In the genomic region with DNA sequence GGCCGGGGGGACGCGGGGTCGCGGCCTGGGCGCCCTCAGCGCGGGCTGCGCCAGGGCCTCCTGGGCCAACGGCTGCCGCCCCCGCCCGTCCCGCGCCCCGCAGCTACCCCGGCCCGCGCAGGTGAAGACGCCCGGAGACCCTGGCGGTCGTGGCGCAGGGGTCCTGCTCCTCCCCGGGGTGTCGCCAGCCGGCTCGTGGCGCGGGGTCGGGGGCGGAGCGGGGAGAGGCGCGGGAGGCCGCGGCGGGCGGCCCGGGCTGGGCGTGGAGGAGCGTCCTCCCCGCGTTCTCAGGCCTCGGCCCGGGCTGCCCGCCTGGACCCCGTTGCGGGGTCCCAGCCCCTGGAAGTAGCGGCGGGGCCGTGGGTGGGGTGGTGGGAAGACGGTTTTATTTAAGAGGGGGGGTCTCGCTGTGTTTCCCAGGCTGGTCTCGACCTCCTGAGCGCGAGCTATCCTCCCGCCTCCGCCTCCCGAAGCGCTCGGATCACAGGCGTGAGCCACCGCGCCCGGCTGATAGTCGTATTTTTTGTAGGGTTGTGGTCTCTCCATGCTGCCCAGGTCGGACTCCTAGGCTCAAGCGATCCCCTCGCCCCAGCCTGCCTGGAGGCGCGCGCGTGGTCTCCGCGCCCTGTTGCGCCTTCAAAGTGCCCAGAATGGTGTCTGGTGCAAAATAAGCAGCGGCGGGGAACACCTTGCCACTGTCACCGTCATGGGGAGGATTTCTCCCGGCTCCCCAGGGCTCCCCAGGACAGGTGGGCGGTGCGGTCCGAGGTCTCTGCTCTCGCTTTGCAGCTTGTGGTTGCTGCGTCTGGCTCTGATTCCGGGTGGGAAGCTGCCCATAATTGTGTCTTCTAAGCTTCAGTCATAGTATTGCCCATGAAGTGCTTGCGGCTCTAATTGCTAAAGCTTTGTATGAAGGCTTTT, we compare ENCODE assay signal across 1 cellular context.
TF ChIP-seq lines count a peak whose summit lies in the region.

No MANE protein-coding gene starts in this region.

TF ChIP-seq in HepG2, 621 proteins besides CTCF, POLR2A, EP300 and RAD21 (continued from another document and continues in another):
- TF ChIP-seq, protein P1, sequence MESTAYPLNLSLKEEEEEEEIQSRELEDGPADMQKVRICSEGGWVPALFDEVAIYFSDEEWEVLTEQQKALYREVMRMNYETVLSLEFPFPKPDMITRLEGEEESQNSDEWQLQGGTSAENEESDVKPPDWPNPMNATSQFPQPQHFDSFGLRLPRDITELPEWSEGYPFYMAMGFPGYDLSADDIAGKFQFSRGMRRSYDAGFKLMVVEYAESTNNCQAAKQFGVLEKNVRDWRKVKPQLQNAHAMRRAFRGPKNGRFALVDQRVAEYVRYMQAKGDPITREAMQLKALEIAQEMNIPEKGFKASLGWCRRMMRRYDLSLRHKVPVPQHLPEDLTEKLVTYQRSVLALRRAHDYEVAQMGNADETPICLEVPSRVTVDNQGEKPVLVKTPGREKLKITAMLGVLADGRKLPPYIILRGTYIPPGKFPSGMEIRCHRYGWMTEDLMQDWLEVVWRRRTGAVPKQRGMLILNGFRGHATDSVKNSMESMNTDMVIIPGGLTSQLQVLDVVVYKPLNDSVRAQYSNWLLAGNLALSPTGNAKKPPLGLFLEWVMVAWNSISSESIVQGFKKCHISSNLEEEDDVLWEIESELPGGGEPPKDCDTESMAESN (CRISPR knock-in tag; conservative IDR thresholded peaks at IDR 0.05): no peak
- TF ChIP-seq SIN3A (IDR thresholded peaks at IDR 0.05; ENCODE audit: borderline replicate concordance, low read depth, low read length) (no peak), ZC3H13 (CRISPR knock-in tag; IDR thresholded peaks at IDR 0.05) (no peak), FOXC1 (CRISPR knock-in tag; IDR thresholded peaks at IDR 0.05; ENCODE audit: borderline replicate concordance) (peak; percentile 48; the same call in 1 of the 2 replicates), DMAP1 (CRISPR knock-in tag; IDR thresholded peaks at IDR 0.05) (no peak), ZNF256 (CRISPR knock-in tag; conservative IDR thresholded peaks at IDR 0.05) (no peak), ONECUT2 (CRISPR knock-in tag; IDR thresholded peaks at IDR 0.05) (no peak), ZNF484 (CRISPR knock-in tag; IDR thresholded peaks at IDR 0.05; ENCODE audit: borderline replicate concordance, low read depth) (no peak), ZNF496 (CRISPR knock-in tag; IDR thresholded peaks at IDR 0.05; ENCODE audit: insufficient replicate concordance) (no peak), ZNF879 (CRISPR knock-in tag; IDR thresholded peaks at IDR 0.05) (no peak), TCF7 (IDR thresholded peaks at IDR 0.05; ENCODE audit: low read depth) (no peak), ZKSCAN8 (CRISPR knock-in tag; IDR thresholded peaks at IDR 0.05; ENCODE audit: borderline replicate concordance) (no peak), HIVEP1 (CRISPR knock-in tag; IDR thresholded peaks at IDR 0.05) (no peak), ZNF451 (CRISPR knock-in tag; IDR thresholded peaks at IDR 0.05) (no peak), ZSCAN25 (CRISPR knock-in tag; IDR thresholded peaks at IDR 0.05) (no peak), ZNF205 (CRISPR knock-in tag; IDR thresholded peaks at IDR 0.05) (no peak), SAP130 (CRISPR knock-in tag; IDR thresholded peaks at IDR 0.05; ENCODE audit: low read depth) (peak; percentile 47), NR1H2 (CRISPR knock-in tag; IDR thresholded peaks at IDR 0.05; ENCODE audit: borderline replicate concordance, low read depth) (no peak), SMYD3 (CRISPR knock-in tag; IDR thresholded peaks at IDR 0.05) (no peak), RORA (CRISPR knock-in tag; IDR thresholded peaks at IDR 0.05) (no peak), TAF1 (CRISPR knock-in tag; IDR thresholded peaks at IDR 0.05) (peak; percentile 0; the same call in 1 of the 2 replicates), SPEN (CRISPR knock-in tag; IDR thresholded peaks at IDR 0.05; ENCODE audit: low read depth) (no peak), PAWR (CRISPR knock-in tag; IDR thresholded peaks at IDR 0.05; ENCODE audit: borderline replicate concordance) (no peak)
- TF ChIP-seq, protein P2, sequence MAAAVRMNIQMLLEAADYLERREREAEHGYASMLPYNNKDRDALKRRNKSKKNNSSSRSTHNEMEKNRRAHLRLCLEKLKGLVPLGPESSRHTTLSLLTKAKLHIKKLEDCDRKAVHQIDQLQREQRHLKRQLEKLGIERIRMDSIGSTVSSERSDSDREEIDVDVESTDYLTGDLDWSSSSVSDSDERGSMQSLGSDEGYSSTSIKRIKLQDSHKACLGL (CRISPR knock-in tag; IDR thresholded peaks at IDR 0.05): no peak
- TF ChIP-seq, protein P3, sequence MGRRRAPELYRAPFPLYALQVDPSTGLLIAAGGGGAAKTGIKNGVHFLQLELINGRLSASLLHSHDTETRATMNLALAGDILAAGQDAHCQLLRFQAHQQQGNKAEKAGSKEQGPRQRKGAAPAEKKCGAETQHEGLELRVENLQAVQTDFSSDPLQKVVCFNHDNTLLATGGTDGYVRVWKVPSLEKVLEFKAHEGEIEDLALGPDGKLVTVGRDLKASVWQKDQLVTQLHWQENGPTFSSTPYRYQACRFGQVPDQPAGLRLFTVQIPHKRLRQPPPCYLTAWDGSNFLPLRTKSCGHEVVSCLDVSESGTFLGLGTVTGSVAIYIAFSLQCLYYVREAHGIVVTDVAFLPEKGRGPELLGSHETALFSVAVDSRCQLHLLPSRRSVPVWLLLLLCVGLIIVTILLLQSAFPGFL (CRISPR knock-in tag; IDR thresholded peaks at IDR 0.05): no peak
- TF ChIP-seq, protein P4, sequence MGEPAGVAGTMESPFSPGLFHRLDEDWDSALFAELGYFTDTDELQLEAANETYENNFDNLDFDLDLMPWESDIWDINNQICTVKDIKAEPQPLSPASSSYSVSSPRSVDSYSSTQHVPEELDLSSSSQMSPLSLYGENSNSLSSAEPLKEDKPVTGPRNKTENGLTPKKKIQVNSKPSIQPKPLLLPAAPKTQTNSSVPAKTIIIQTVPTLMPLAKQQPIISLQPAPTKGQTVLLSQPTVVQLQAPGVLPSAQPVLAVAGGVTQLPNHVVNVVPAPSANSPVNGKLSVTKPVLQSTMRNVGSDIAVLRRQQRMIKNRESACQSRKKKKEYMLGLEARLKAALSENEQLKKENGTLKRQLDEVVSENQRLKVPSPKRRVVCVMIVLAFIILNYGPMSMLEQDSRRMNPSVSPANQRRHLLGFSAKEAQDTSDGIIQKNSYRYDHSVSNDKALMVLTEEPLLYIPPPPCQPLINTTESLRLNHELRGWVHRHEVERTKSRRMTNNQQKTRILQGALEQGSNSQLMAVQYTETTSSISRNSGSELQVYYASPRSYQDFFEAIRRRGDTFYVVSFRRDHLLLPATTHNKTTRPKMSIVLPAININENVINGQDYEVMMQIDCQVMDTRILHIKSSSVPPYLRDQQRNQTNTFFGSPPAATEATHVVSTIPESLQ (CRISPR knock-in tag; conservative IDR thresholded peaks at IDR 0.05): no peak
- TF ChIP-seq, protein P5, sequence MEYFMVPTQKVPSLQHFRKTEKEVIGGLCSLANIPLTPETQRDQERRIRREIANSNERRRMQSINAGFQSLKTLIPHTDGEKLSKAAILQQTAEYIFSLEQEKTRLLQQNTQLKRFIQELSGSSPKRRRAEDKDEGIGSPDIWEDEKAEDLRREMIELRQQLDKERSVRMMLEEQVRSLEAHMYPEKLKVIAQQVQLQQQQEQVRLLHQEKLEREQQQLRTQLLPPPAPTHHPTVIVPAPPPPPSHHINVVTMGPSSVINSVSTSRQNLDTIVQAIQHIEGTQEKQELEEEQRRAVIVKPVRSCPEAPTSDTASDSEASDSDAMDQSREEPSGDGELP (IDR thresholded peaks at IDR 0.05; ENCODE audit: borderline replicate concordance, low read depth): no peak
- TF ChIP-seq, protein P6, sequence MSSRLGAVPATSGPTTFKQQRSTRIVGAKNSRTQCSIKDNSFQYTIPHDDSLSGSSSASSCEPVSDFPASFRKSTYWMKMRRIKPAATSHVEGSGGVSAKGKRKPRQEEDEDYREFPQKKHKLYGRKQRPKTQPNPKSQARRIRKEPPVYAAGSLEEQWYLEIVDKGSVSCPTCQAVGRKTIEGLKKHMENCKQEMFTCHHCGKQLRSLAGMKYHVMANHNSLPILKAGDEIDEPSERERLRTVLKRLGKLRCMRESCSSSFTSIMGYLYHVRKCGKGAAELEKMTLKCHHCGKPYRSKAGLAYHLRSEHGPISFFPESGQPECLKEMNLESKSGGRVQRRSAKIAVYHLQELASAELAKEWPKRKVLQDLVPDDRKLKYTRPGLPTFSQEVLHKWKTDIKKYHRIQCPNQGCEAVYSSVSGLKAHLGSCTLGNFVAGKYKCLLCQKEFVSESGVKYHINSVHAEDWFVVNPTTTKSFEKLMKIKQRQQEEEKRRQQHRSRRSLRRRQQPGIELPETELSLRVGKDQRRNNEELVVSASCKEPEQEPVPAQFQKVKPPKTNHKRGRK (CRISPR knock-in tag; IDR thresholded peaks at IDR 0.05): no peak
- TF ChIP-seq, protein P7, sequence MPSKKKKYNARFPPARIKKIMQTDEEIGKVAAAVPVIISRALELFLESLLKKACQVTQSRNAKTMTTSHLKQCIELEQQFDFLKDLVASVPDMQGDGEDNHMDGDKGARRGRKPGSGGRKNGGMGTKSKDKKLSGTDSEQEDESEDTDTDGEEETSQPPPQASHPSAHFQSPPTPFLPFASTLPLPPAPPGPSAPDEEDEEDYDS (CRISPR knock-in tag; IDR thresholded peaks at IDR 0.05): no peak
- TF ChIP-seq, protein P8, sequence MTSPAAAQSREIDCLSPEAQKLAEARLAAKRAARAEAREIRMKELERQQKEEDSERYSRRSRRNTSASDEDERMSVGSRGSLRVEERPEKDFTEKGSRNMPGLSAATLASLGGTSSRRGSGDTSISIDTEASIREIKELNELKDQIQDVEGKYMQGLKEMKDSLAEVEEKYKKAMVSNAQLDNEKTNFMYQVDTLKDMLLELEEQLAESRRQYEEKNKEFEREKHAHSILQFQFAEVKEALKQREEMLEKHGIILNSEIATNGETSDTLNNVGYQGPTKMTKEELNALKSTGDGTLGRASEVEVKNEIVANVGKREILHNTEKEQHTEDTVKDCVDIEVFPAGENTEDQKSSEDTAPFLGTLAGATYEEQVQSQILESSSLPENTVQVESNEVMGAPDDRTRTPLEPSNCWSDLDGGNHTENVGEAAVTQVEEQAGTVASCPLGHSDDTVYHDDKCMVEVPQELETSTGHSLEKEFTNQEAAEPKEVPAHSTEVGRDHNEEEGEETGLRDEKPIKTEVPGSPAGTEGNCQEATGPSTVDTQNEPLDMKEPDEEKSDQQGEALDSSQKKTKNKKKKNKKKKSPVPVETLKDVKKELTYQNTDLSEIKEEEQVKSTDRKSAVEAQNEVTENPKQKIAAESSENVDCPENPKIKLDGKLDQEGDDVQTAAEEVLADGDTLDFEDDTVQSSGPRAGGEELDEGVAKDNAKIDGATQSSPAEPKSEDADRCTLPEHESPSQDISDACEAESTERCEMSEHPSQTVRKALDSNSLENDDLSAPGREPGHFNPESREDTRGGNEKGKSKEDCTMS (CRISPR knock-in tag; conservative IDR thresholded peaks at IDR 0.05): no peak
- TF ChIP-seq, protein P9, sequence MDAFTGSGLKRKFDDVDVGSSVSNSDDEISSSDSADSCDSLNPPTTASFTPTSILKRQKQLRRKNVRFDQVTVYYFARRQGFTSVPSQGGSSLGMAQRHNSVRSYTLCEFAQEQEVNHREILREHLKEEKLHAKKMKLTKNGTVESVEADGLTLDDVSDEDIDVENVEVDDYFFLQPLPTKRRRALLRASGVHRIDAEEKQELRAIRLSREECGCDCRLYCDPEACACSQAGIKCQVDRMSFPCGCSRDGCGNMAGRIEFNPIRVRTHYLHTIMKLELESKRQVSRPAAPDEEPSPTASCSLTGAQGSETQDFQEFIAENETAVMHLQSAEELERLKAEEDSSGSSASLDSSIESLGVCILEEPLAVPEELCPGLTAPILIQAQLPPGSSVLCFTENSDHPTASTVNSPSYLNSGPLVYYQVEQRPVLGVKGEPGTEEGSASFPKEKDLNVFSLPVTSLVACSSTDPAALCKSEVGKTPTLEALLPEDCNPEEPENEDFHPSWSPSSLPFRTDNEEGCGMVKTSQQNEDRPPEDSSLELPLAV (CRISPR knock-in tag; conservative IDR thresholded peaks at IDR 0.05; ENCODE audit: low read depth): no peak
- TF ChIP-seq, protein P10, sequence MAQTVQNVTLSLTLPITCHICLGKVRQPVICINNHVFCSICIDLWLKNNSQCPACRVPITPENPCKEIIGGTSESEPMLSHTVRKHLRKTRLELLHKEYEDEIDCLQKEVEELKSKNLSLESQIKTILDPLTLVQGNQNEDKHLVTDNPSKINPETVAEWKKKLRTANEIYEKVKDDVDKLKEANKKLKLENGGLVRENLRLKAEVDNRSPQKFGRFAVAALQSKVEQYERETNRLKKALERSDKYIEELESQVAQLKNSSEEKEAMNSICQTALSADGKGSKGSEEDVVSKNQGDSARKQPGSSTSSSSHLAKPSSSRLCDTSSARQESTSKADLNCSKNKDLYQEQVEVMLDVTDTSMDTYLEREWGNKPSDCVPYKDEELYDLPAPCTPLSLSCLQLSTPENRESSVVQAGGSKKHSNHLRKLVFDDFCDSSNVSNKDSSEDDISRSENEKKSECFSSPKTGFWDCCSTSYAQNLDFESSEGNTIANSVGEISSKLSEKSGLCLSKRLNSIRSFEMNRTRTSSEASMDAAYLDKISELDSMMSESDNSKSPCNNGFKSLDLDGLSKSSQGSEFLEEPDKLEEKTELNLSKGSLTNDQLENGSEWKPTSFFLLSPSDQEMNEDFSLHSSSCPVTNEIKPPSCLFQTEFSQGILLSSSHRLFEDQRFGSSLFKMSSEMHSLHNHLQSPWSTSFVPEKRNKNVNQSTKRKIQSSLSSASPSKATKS (CRISPR knock-in tag; IDR thresholded peaks at IDR 0.05): no peak
